In the genomic region with DNA sequence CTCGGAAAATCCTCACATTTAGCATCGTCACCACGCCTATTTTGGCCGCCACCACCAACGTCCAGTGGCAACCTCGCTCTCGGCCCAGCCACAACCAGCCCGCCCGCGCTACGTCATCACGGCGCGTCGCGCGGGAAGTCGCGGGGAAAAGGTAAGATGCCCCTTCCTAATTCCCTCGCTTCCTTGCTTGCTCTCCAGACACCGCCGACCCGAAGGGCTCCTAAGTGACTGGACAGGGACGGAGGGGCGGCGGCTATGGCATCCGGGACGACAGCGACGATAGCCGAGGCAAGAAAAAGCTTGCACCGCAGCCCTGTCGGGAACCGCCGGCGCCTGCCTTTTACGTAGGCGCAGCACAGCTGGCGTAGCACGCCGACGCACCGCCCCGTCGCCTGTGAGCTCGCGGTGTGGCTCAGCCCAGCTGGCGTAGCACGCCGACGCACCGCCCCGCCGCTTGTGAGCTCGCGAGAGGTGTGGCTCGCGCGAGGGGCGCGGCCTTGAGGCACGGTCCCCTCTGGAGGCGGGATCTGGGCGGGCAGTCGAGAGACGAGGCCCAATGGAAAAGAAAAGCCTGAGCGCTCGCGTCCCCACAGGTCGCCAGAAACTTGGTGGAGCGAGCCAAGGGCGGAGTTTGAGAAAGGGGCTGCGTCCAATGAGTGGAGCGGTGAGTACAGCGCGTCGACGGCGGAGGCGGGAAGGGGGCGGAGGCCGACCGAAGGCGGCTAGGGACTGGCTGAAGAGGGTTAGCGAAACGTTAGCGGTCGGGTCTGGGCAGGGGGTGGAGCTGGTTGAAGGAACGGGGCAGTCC, we compare ENCODE assay signal across 1 cellular context.
TF ChIP-seq lines count a peak whose summit lies in the region.

HDAC6 (plus strand) TSS at position 787 of the 808 bp plus-strand sequence. CDS start 626 bp downstream, outside the sequence.

TF ChIP-seq in K562, 482 proteins besides CTCF, POLR2A, EP300 and RAD21 (continued from another document and continues in another):
- TF ChIP-seq, protein P1, sequence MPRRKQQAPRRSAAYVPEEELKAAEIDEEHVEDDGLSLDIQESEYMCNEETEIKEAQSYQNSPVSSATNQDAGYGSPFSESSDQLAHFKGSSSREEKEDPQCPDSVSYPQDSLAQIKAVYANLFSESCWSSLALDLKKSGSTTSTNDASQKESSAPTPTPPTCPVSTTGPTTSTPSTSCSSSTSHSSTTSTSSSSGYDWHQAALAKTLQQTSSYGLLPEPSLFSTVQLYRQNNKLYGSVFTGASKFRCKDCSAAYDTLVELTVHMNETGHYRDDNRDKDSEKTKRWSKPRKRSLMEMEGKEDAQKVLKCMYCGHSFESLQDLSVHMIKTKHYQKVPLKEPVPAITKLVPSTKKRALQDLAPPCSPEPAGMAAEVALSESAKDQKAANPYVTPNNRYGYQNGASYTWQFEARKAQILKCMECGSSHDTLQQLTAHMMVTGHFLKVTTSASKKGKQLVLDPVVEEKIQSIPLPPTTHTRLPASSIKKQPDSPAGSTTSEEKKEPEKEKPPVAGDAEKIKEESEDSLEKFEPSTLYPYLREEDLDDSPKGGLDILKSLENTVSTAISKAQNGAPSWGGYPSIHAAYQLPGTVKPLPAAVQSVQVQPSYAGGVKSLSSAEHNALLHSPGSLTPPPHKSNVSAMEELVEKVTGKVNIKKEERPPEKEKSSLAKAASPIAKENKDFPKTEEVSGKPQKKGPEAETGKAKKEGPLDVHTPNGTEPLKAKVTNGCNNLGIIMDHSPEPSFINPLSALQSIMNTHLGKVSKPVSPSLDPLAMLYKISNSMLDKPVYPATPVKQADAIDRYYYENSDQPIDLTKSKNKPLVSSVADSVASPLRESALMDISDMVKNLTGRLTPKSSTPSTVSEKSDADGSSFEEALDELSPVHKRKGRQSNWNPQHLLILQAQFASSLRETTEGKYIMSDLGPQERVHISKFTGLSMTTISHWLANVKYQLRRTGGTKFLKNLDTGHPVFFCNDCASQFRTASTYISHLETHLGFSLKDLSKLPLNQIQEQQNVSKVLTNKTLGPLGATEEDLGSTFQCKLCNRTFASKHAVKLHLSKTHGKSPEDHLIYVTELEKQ (CRISPR knock-in tag; IDR thresholded peaks at IDR 0.05): no peak
- no peak for TF ChIP-seq CSDE1 (IDR thresholded peaks at IDR 0.05)
- peak; percentile 94; the same call in 1 of the 2 replicates for TF ChIP-seq E2F3 (CRISPR knock-in tag; IDR thresholded peaks at IDR 0.05)
- TF ChIP-seq, protein P2, sequence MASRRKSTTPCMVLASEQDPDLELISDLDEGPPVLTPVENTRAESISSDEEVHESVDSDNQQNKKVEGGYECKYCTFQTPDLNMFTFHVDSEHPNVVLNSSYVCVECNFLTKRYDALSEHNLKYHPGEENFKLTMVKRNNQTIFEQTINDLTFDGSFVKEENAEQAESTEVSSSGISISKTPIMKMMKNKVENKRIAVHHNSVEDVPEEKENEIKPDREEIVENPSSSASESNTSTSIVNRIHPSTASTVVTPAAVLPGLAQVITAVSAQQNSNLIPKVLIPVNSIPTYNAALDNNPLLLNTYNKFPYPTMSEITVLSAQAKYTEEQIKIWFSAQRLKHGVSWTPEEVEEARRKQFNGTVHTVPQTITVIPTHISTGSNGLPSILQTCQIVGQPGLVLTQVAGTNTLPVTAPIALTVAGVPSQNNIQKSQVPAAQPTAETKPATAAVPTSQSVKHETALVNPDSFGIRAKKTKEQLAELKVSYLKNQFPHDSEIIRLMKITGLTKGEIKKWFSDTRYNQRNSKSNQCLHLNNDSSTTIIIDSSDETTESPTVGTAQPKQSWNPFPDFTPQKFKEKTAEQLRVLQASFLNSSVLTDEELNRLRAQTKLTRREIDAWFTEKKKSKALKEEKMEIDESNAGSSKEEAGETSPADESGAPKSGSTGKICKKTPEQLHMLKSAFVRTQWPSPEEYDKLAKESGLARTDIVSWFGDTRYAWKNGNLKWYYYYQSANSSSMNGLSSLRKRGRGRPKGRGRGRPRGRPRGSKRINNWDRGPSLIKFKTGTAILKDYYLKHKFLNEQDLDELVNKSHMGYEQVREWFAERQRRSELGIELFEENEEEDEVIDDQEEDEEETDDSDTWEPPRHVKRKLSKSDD (conservative IDR thresholded peaks at IDR 0.05; ENCODE audit: low read length): peak; percentile 64; the same call in 1 of the 2 replicates
- TF ChIP-seq TCF7 (IDR thresholded peaks at IDR 0.05; ENCODE audit: borderline replicate concordance): no peak
- no peak for TF ChIP-seq VEZF1 (CRISPR knock-in tag; IDR thresholded peaks at IDR 0.05)
- no peak for TF ChIP-seq ZNF77 (CRISPR knock-in tag; IDR thresholded peaks at IDR 0.05)
- no peak for TF ChIP-seq BRD9 (IDR thresholded peaks at IDR 0.05; ENCODE audit: low read depth, partially characterized antibody)
- TF ChIP-seq CBFA2T3 (IDR thresholded peaks at IDR 0.05): no peak
- no peak for TF ChIP-seq NR2F6 (CRISPR knock-in tag; IDR thresholded peaks at IDR 0.05)
- TF ChIP-seq EZH2 (IDR thresholded peaks at IDR 0.05; ENCODE audit: borderline replicate concordance, low read depth, low read length): no peak
- TF ChIP-seq TGIF2 (CRISPR knock-in tag; IDR thresholded peaks at IDR 0.05): no peak
- TF ChIP-seq ZNF232 (CRISPR knock-in tag; IDR thresholded peaks at IDR 0.05): no peak
- TF ChIP-seq ZNF253 (CRISPR knock-in tag; conservative IDR thresholded peaks at IDR 0.05): no peak
- peak; percentile 87 for TF ChIP-seq DIDO1 (tag; IDR thresholded peaks at IDR 0.05; ENCODE audit: low read depth)
- no peak for TF ChIP-seq MEF2D (tag; conservative IDR thresholded peaks at IDR 0.05; ENCODE audit: low read depth)
- TF ChIP-seq, protein P3, sequence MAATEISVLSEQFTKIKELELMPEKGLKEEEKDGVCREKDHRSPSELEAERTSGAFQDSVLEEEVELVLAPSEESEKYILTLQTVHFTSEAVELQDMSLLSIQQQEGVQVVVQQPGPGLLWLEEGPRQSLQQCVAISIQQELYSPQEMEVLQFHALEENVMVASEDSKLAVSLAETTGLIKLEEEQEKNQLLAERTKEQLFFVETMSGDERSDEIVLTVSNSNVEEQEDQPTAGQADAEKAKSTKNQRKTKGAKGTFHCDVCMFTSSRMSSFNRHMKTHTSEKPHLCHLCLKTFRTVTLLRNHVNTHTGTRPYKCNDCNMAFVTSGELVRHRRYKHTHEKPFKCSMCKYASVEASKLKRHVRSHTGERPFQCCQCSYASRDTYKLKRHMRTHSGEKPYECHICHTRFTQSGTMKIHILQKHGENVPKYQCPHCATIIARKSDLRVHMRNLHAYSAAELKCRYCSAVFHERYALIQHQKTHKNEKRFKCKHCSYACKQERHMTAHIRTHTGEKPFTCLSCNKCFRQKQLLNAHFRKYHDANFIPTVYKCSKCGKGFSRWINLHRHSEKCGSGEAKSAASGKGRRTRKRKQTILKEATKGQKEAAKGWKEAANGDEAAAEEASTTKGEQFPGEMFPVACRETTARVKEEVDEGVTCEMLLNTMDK (IDR thresholded peaks at IDR 0.05; ENCODE audit: borderline replicate concordance, insufficient read depth, low read depth, low read length, poor library complexity, severe bottlenecking): no peak
- TF ChIP-seq THRAP3 (IDR thresholded peaks at IDR 0.05; ENCODE audit: borderline replicate concordance): no peak
- no peak for TF ChIP-seq TCFL5 (CRISPR knock-in tag; conservative IDR thresholded peaks at IDR 0.05)
- no peak for TF ChIP-seq NFXL1 (CRISPR knock-in tag; IDR thresholded peaks at IDR 0.05)
- TF ChIP-seq SUPT5H (IDR thresholded peaks at IDR 0.05): peak; percentile 8; the same call in 1 of the 2 replicates
- TF ChIP-seq ELF4 (CRISPR knock-in tag; IDR thresholded peaks at IDR 0.05): no peak
- no peak for TF ChIP-seq FOXP1 (CRISPR knock-in tag; IDR thresholded peaks at IDR 0.05)
- peak; percentile 53; the same call in 1 of the 2 replicates for TF ChIP-seq ZBTB7A (IDR thresholded peaks at IDR 0.05; ENCODE audit: borderline replicate concordance, control insufficient read depth, low read depth, low read length)
- TF ChIP-seq NKRF (IDR thresholded peaks at IDR 0.05; ENCODE audit: borderline replicate concordance): peak; percentile 92
- TF ChIP-seq TCF7L2 (IDR thresholded peaks at IDR 0.05; ENCODE audit: low read depth, low read length): no peak
- peak; percentile 79 for TF ChIP-seq HMGN3 (IDR thresholded peaks at IDR 0.05; ENCODE audit: borderline replicate concordance, extremely low read depth, insufficient read length, low read depth, low read length)
- no peak; the same call in 1 of the 2 replicates for TF ChIP-seq JUND (IDR thresholded peaks at IDR 0.05; ENCODE audit: borderline replicate concordance, low read depth, low read length)
- no peak; the same call in 2 of the 3 replicates for TF ChIP-seq JUND (tag; IDR thresholded peaks at IDR 0.05; ENCODE audit: borderline replicate concordance, low read depth, low read length)
- TF ChIP-seq SMAD4 (CRISPR knock-in tag; conservative IDR thresholded peaks at IDR 0.05): peak; percentile 45
- TF ChIP-seq POLR2H (tag; IDR thresholded peaks at IDR 0.05; ENCODE audit: low read depth): no peak
- TF ChIP-seq E2F6 (IDR thresholded peaks at IDR 0.05; ENCODE audit: borderline replicate concordance in 1 of 2, extremely low read depth in 1 of 2, insufficient read depth in 1 of 2, insufficient read length in 1 of 2, low read depth in 1 of 2, low read length in 1 of 2, poor library complexity in 1 of 2, severe bottlenecking in 1 of 2): peak; percentile 20 to 25
- TF ChIP-seq ZNF644 (tag; IDR thresholded peaks at IDR 0.05; ENCODE audit: low read depth): no peak
- no peak for TF ChIP-seq TOE1 (IDR thresholded peaks at IDR 0.05; ENCODE audit: borderline replicate concordance)
- TF ChIP-seq TOE1 (CRISPR knock-in tag; IDR thresholded peaks at IDR 0.05; ENCODE audit: borderline replicate concordance, low read depth): no peak
- TF ChIP-seq BCL6 (CRISPR knock-in tag; IDR thresholded peaks at IDR 0.05): no peak
- TF ChIP-seq NBN (IDR thresholded peaks at IDR 0.05; ENCODE audit: low read depth): peak; percentile 80
- no peak for TF ChIP-seq RUNX1 (IDR thresholded peaks at IDR 0.05; ENCODE audit: low read depth)
- no peak for TF ChIP-seq ELF2 (CRISPR knock-in tag; IDR thresholded peaks at IDR 0.05)
- TF ChIP-seq, protein P4, sequence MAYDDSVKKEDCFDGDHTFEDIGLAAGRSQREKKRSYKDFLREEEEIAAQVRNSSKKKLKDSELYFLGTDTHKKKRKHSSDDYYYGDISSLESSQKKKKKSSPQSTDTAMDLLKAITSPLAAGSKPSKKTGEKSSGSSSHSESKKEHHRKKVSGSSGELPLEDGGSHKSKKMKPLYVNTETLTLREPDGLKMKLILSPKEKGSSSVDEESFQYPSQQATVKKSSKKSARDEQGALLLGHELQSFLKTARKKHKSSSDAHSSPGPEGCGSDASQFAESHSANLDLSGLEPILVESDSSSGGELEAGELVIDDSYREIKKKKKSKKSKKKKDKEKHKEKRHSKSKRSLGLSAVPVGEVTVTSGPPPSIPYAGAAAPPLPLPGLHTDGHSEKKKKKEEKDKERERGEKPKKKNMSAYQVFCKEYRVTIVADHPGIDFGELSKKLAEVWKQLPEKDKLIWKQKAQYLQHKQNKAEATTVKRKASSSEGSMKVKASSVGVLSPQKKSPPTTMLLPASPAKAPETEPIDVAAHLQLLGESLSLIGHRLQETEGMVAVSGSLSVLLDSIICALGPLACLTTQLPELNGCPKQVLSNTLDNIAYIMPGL (CRISPR knock-in tag; IDR thresholded peaks at IDR 0.05): no peak
- no peak for TF ChIP-seq FOXK1 (CRISPR knock-in tag; IDR thresholded peaks at IDR 0.05; ENCODE audit: borderline replicate concordance)
- peak; percentile 75 for TF ChIP-seq FOS (IDR thresholded peaks at IDR 0.05; ENCODE audit: extremely low read depth, insufficient read length)
- no peak for TF ChIP-seq PPARD (CRISPR knock-in tag; IDR thresholded peaks at IDR 0.05)
- TF ChIP-seq ZNF717 (CRISPR knock-in tag; IDR thresholded peaks at IDR 0.05): no peak
- TF ChIP-seq TAF7 (tag; IDR thresholded peaks at IDR 0.05): no peak
- peak; percentile 71 for TF ChIP-seq POLR2G (IDR thresholded peaks at IDR 0.05; ENCODE audit: low read depth, low read length)
- TF ChIP-seq ZNF282 (CRISPR knock-in tag; IDR thresholded peaks at IDR 0.05): no peak
- TF ChIP-seq CXXC5 (CRISPR knock-in tag; IDR thresholded peaks at IDR 0.05): peak; percentile 90
- TF ChIP-seq KDM5B (IDR thresholded peaks at IDR 0.05; ENCODE audit: insufficient replicate concordance, low read depth, low read length): no peak
- no peak for TF ChIP-seq BRF1 (IDR thresholded peaks at IDR 0.05; ENCODE audit: borderline replicate concordance, extremely low read depth, insufficient read length)
